13 cellular contexts compared by ENCODE assay signal in genomic region chrX:115564243-115564642, GRCh38. TPM values are rescaled to one million over a fixed set of nuclear protein-coding genes. Genes with fewer than 3 reads are reported as not detected.
DNase-seq lines count a peak whose midpoint lies in the region; ATAC-seq and TF ChIP-seq lines count a peak whose summit lies in the region.
"Had no signal": no experiment of that assay in that cellular context is flagged by ENCODE, and none has a peak within 500 bp of the region (broad histone marks: within the 10 kb centered on the region; RNA-seq: fewer than 3 reads in every experiment).

No MANE protein-coding gene starts in this region.

- CTCF ChIA-PET in IMR-90 (lab: Yijun Ruan, JAX) = no interaction called here
- CTCF ChIA-PET in activated CD4-positive, alpha-beta memory T cell treated with anti-CD3 and anti-CD28 coated beads for 36 hours (lab: Charles Lee) = no interaction called here

- peaks cover 14% of the 10 kb centered on the region for H3K36me3 Mint-ChIP-seq in brain
- H3K36me3 Mint-ChIP-seq in activated CD4-positive, alpha-beta memory T cell treated with anti-CD3 and anti-CD28 coated beads for 36 hours = no peaks in the 10 kb centered on the region
- H3K36me3 Mint-ChIP-seq in activated CD4-positive, alpha-beta T cell treated with anti-CD3 and anti-CD28 coated beads, Interleukin-2, amount 10 ng/mL, durations not matched to agents 24 days and 14 days (ENCODE audit: low read depth) = no peaks in the 10 kb centered on the region
- H3K36me3 Mint-ChIP-seq: CD8-positive, alpha-beta T cell; memory B cell had no signal

- intact Hi-C loops in IMR-90 (cut with micrococcal nuclease) = loop anchor here (5.0 kb wide), 1 partner anchor 332 kb away; the partner anchor contains the start of gene LRCH2
- intact Hi-C loops in activated CD4-positive, alpha-beta memory T cell treated with anti-CD3 and anti-CD28 coated beads for 36 hours (cut with micrococcal nuclease) = no loop called here
- intact Hi-C loops in activated CD4-positive, alpha-beta T cell treated with anti-CD3 and anti-CD28 coated beads, Interleukin-2, amount 10 ng/mL, durations not matched to agents 24 days and 14 days (cut with micrococcal nuclease) = loop anchor here (5.0 kb wide), 1 partner anchor 53 kb away; no protein-coding TSS in a partner anchor

- H4K5ac ChIP-seq in IMR-90 (ENCODE audit: low read depth, low read length) = no peak overlapping the region

- H3K4ac ChIP-seq in IMR-90 (ENCODE audit: low read depth, low read length) = no peak overlapping the region

- no TSS peak for BruUV-seq in IMR-90 (replicated peaks; lab: Mats Ljungman, UMichigan)

- ATAC-seq in IMR-90 (ENCODE audit: low read depth) (no peak), HG03095 (IDR thresholded peaks at IDR 0.05; ENCODE audit: unreplicated experiment) (no peak)
- ATAC-seq: CD8-positive, alpha-beta T cell had no signal

- H3K4me1 ChIP-seq in IMR-90 (ENCODE audit: control insufficient read depth, insufficient read depth, low read length) = peaks cover 3% of the 10 kb centered on the region
- peaks cover 20% of the 10 kb centered on the region for H3K4me1 ChIP-seq in iPS-18a (ENCODE audit: control insufficient read depth, low read depth, low read length)

- peaks cover 7% of the 10 kb centered on the region; the same call in 1 of the 2 replicates for H4K20me1 ChIP-seq in IMR-90 (ENCODE audit: insufficient read depth, low read length)

- H2AK9ac ChIP-seq in IMR-90 (replicated peaks; ENCODE audit: low read depth, low read length, poor library complexity) = no peak overlapping the region

- H3K23ac ChIP-seq in IMR-90 (ENCODE audit: low read depth, low read length) = no peak overlapping the region

- H2BK15ac ChIP-seq in IMR-90 (ENCODE audit: low read depth, low read length) = no peak overlapping the region

- peaks cover 0 to 2% (median 0%) of the 10 kb centered on the region in 5 experiments for H3K9me3 Mint-ChIP-seq in brain
- H3K9me3 Mint-ChIP-seq in activated CD4-positive, alpha-beta memory T cell treated with anti-CD3 and anti-CD28 coated beads for 36 hours = no peaks in the 10 kb centered on the region
- no peaks in the 10 kb centered on the region for H3K9me3 Mint-ChIP-seq in activated CD4-positive, alpha-beta T cell treated with anti-CD3 and anti-CD28 coated beads, Interleukin-2, amount 10 ng/mL, durations not matched to agents 24 days and 14 days
- H3K9me3 Mint-ChIP-seq: activated T-cell treated with anti-CD3 and anti-CD28 coated beads, Interleukin-2, amount 50 U/mL, for 24 hours; CD8-positive, alpha-beta T cell; memory B cell had no signal

- POLR2A ChIA-PET in IMR-90 (lab: Charles Lee; ENCODE audit: unreplicated experiment) = no interaction called here
- POLR2A ChIA-PET in activated CD4-positive, alpha-beta memory T cell treated with anti-CD3 and anti-CD28 coated beads for 36 hours (lab: Charles Lee) = no interaction called here

- TF ChIP-seq POLR2A in IMR-90 (IDR thresholded peaks at IDR 0.05; ENCODE audit: low read depth, low read length) = no peak

- peak overlapping the region in 4 of 5 experiments; percentile 26 to 97 (median 80) for H3K4me3 Mint-ChIP-seq in brain
- no peak overlapping the region for H3K4me3 Mint-ChIP-seq in activated CD4-positive, alpha-beta memory T cell treated with anti-CD3 and anti-CD28 coated beads for 36 hours
- no peak overlapping the region for H3K4me3 Mint-ChIP-seq in activated CD4-positive, alpha-beta T cell treated with anti-CD3 and anti-CD28 coated beads, Interleukin-2, amount 10 ng/mL, durations not matched to agents 24 days and 14 days
- H3K4me3 Mint-ChIP-seq: activated T-cell treated with anti-CD3 and anti-CD28 coated beads, Interleukin-2, amount 50 U/mL, for 24 hours; CD8-positive, alpha-beta T cell; memory B cell had no signal

- no peak overlapping the region for H2BK120ac ChIP-seq in IMR-90 (ENCODE audit: low read depth, low read length)

- H3K27me3 ChIP-seq in IMR-90 (ENCODE audit: control insufficient read depth, insufficient read depth, low read length) (peaks cover 2% of the 10 kb centered on the region; the same call in 1 of the 2 replicates), iPS-18a (ENCODE audit: control insufficient read depth, insufficient read depth, low read length) (no peaks in the 10 kb centered on the region)

- no peak overlapping the region for H2AK5ac ChIP-seq in IMR-90 (ENCODE audit: low read depth, low read length)

- H3K4me3 ChIP-seq in IMR-90 (ENCODE audit: insufficient read depth, low read depth, low read length) (no peak overlapping the region), iPS-18a (ENCODE audit: low read length) (peak overlapping the region; percentile 99)

- no peak overlapping the region for H2BK20ac ChIP-seq in IMR-90 (ENCODE audit: low read depth, low read length)

- WGBS in IMR-90 (ENCODE audit: extremely low coverage in 2 of 2, insufficient read length in 1 of 2), 2 experiments = no CpG with 5 or more reads among the region's 2 CpGs

- H3K27ac ChIP-seq in IMR-90 (ENCODE audit: insufficient read depth, low read length) = no peak overlapping the region
- no peak overlapping the region for H3K27ac ChIP-seq in iPS-18a (ENCODE audit: low read length)

- dilution Hi-C loops in IMR-90 (cut with HindIII; ENCODE audit: low sequenced_read_pairs, unreplicated experiment) = no loop called here

- no peak overlapping the region for H2AFZ ChIP-seq in IMR-90 (replicated peaks; ENCODE audit: low read length, poor library complexity)

- H3K9me1 ChIP-seq in IMR-90 (ENCODE audit: insufficient read depth, low read length) = no peaks in the 10 kb centered on the region

- peaks cover 53% of the 10 kb centered on the region for H3K4me1 Mint-ChIP-seq in brain
- H3K4me1 Mint-ChIP-seq in activated CD4-positive, alpha-beta memory T cell treated with anti-CD3 and anti-CD28 coated beads for 36 hours (ENCODE audit: low read depth) = no peaks in the 10 kb centered on the region
- H3K4me1 Mint-ChIP-seq in activated CD4-positive, alpha-beta T cell treated with anti-CD3 and anti-CD28 coated beads, Interleukin-2, amount 10 ng/mL, durations not matched to agents 24 days and 14 days = no peaks in the 10 kb centered on the region
- H3K4me1 Mint-ChIP-seq: memory B cell had no signal

- no peak for TF ChIP-seq RAD21 in IMR-90 (IDR thresholded peaks at IDR 0.05; ENCODE audit: low read length)

- no peak overlapping the region for H3K18ac ChIP-seq in IMR-90 (ENCODE audit: low read depth, low read length)

- DNase-seq in IMR-90 (peak; percentile 13), superior temporal gyrus (ENCODE audit: extremely low spot score) (peak; percentile 31), dedifferentiated amniotic fluid mesenchymal stem cell (ENCODE audit: extremely low spot score) (no peak)
- DNase-seq in activated CD4-positive, alpha-beta memory T cell treated with anti-CD3 and anti-CD28 coated beads for 36 hours = no peak
- no peak for DNase-seq in activated CD4-positive, alpha-beta T cell treated with anti-CD3 and anti-CD28 coated beads, Interleukin-2, amount 10 ng/mL, durations not matched to agents 24 days and 14 days
- DNase-seq: activated CD4-positive, alpha-beta T cell treated with anti-CD3 and anti-CD28 coated beads for 1 hour; activated T-cell treated with anti-CD3 and anti-CD28 coated beads, Interleukin-2, amount 50 U/mL, for 24 hours; CD8-positive, alpha-beta T cell; GF-D8 had no signal

- no peak overlapping the region for H2BK5ac ChIP-seq in IMR-90 (ENCODE audit: low read depth, low read length, poor library complexity, severe bottlenecking)

- peak overlapping the region; percentile 29; the same call in 1 of the 2 replicates for H3K4me2 ChIP-seq in IMR-90 (ENCODE audit: low read depth, low read length)

- in situ Hi-C loops in IMR-90 (cut with MboI; ENCODE audit: low sequenced_read_pairs) = loop anchor here (5.0 kb wide), 1 partner anchor 222 kb away; no protein-coding TSS in a partner anchor

- peaks cover 0 to 5% of the 10 kb centered on the region in 2 experiments; a peak in 1 of 4 replicates for H3K79me1 ChIP-seq in IMR-90 (ENCODE audit: low read depth in 1 of 2, low read length in 2 of 2)

- H3K36me3 ChIP-seq in IMR-90 (ENCODE audit: control insufficient read depth, insufficient read depth, low read length) = no peaks in the 10 kb centered on the region
- no peaks in the 10 kb centered on the region for H3K36me3 ChIP-seq in iPS-18a (ENCODE audit: control insufficient read depth, low read depth, low read length)

- peak overlapping the region in 3 of 5 experiments; percentile 28 to 97 (median 43) for H3K27ac Mint-ChIP-seq in brain
- H3K27ac Mint-ChIP-seq in activated CD4-positive, alpha-beta memory T cell treated with anti-CD3 and anti-CD28 coated beads for 36 hours = no peak overlapping the region
- H3K27ac Mint-ChIP-seq in activated CD4-positive, alpha-beta T cell treated with anti-CD3 and anti-CD28 coated beads, Interleukin-2, amount 10 ng/mL, durations not matched to agents 24 days and 14 days = no peak overlapping the region
- H3K27ac Mint-ChIP-seq: activated T-cell treated with anti-CD3 and anti-CD28 coated beads, Interleukin-2, amount 50 U/mL, for 24 hours; CD8-positive, alpha-beta T cell; memory B cell had no signal

- H3K9me3 ChIP-seq in IMR-90 (ENCODE audit: control insufficient read depth, insufficient read depth, low read length) (no peaks in the 10 kb centered on the region), iPS-18a (ENCODE audit: control insufficient read depth, low read depth, low read length) (no peaks in the 10 kb centered on the region)

- TF ChIP-seq CTCF in IMR-90 (conservative IDR thresholded peaks at IDR 0.05; ENCODE audit: low read depth, low read length) (no peak), brain (conservative IDR thresholded peaks at IDR 0.05) (no peak)

- H3K14ac ChIP-seq in IMR-90 (replicated peaks; ENCODE audit: low read depth, low read length) = no peak overlapping the region

- no peak overlapping the region for H4K91ac ChIP-seq in IMR-90 (ENCODE audit: insufficient read depth, low read depth, low read length)

- H4K8ac ChIP-seq in IMR-90 (ENCODE audit: low read depth in 2 of 2, low read length in 2 of 2) = no peak overlapping the region

- H3K56ac ChIP-seq in IMR-90 (ENCODE audit: extremely low read depth, insufficient read depth, low read length) = no peak overlapping the region

- no peak overlapping the region for H3K9ac ChIP-seq in IMR-90 (ENCODE audit: low read depth, low read length)
- H3K9ac ChIP-seq in iPS-18a (ENCODE audit: low read length) = no peak overlapping the region

- peaks cover 18% of the 10 kb centered on the region for H3K27me3 Mint-ChIP-seq in brain
- H3K27me3 Mint-ChIP-seq in activated CD4-positive, alpha-beta memory T cell treated with anti-CD3 and anti-CD28 coated beads for 36 hours = peaks cover 8% of the 10 kb centered on the region
- peaks cover 9% of the 10 kb centered on the region for H3K27me3 Mint-ChIP-seq in activated CD4-positive, alpha-beta T cell treated with anti-CD3 and anti-CD28 coated beads, Interleukin-2, amount 10 ng/mL, durations not matched to agents 24 days and 14 days
- H3K27me3 Mint-ChIP-seq: memory B cell had no signal

RNA-seq across cellular contexts. Expression of gene PLS3, which starts 3.3 kb away (rescaled TPM):
- total RNA-seq in IMR-90 (2012; rRNA removed) = 252 and 370 TPM in 2 replicates
- 123 and 158 TPM in 2 replicates for polyA plus RNA-seq in IMR-90 (2012; rRNA removed)
- 14.7 and 45.1 TPM in 2 replicates for polyA plus RNA-seq in IMR-90 (2012; cell fraction: cytosol; rRNA removed)
- polyA plus RNA-seq in IMR-90 (2012; cell fraction: nucleus; rRNA removed; ENCODE audit: low replicate concordance) = 5.9 and 65.2 TPM in 2 replicates
- 18.0 TPM for polyA plus RNA-seq in brain (ENCODE audit: insufficient read depth, low read depth, low replicate concordance)
- under 1 TPM; 0.48 to 0.52 TPM for total RNA-seq in activated CD4-positive, alpha-beta memory T cell treated with anti-CD3 and anti-CD28 coated beads for 36 hours
- total RNA-seq in activated CD4-positive, alpha-beta T cell treated with anti-CD3 and anti-CD28 coated beads, Interleukin-2, amount 10 ng/mL, durations not matched to agents 24 days and 14 days = 5.1 and 6.5 TPM in 2 replicates
- total RNA-seq: CD8-positive, alpha-beta T cell had no signal

Comparison
In these comparisons a context has a peak if more than half of its experiments do, and no peak if none do; other contexts are left out.
1. DNase-seq: peak in IMR-90 (single experiment) and superior temporal gyrus (single experiment); none in dedifferentiated amniotic fluid mesenchymal stem cell (single experiment), activated CD4-positive, alpha-beta memory T cell treated with anti-CD3 and anti-CD28 coated beads for 36 hours (single experiment) and activated CD4-positive, alpha-beta T cell treated with anti-CD3 and anti-CD28 coated beads, Interleukin-2, amount 10 ng/mL, durations not matched to agents 24 days and 14 days (single experiment).
2. H3K27ac Mint-ChIP-seq: peak in brain (3 of 5); none in activated CD4-positive, alpha-beta memory T cell treated with anti-CD3 and anti-CD28 coated beads for 36 hours (single experiment) and activated CD4-positive, alpha-beta T cell treated with anti-CD3 and anti-CD28 coated beads, Interleukin-2, amount 10 ng/mL, durations not matched to agents 24 days and 14 days (single experiment).
3. H3K4me3 Mint-ChIP-seq: peak in brain (4 of 5); none in activated CD4-positive, alpha-beta memory T cell treated with anti-CD3 and anti-CD28 coated beads for 36 hours (single experiment) and activated CD4-positive, alpha-beta T cell treated with anti-CD3 and anti-CD28 coated beads, Interleukin-2, amount 10 ng/mL, durations not matched to agents 24 days and 14 days (single experiment).
4. RNA of gene PLS3, which starts 3.3 kb away (total RNA-seq): 252 to 370 TPM in IMR-90; 5.1 to 6.5 TPM in activated CD4-positive, alpha-beta T cell treated with anti-CD3 and anti-CD28 coated beads, Interleukin-2, amount 10 ng/mL, durations not matched to agents 24 days and 14 days and 0.48 to 0.52 TPM in activated CD4-positive, alpha-beta memory T cell treated with anti-CD3 and anti-CD28 coated beads for 36 hours; every median in the first group is over 10 times any median in the second.